ENCODE assay signal across 20 cellular contexts in the genomic region with DNA sequence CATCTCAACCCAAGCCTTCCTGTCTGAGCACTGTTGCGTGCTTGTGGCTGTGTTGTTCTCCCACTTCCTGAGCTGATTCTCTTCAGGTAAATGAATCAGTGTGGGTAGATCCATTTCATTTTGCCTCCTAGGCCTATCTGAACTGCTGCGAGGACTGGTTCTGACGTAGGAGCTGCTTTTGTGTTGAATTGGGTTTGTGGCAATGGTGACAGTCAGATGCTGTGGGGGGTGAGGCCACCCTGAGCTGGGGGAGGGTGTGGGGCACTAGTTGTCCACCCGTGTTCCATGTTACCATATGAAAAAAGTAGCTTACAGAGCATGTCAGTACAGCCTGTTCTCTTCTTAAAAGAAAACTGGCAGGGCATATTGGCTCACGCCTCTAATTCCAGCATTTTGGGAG.
DNase-seq lines count a peak whose midpoint lies in the region; ATAC-seq and TF ChIP-seq lines count a peak whose summit lies in the region.
"Had no signal": no experiment of that assay in that cellular context is flagged by ENCODE, and none has a peak within 500 bp of the region (broad histone marks: within the 10 kb centered on the region; RNA-seq: fewer than 3 reads in every experiment).

No MANE protein-coding gene starts in this region.

- H3K9me3 ChIP-seq in ascending aorta (no peaks in the 10 kb centered on the region), thymus (ENCODE audit: control insufficient read depth) (no peaks in the 10 kb centered on the region)
- H3K9me3 ChIP-seq: BE2C had no signal

- H3K4me3 Mint-ChIP-seq in activated naive CD4-positive, alpha-beta T cell treated with anti-CD3 and anti-CD28 coated beads, Interleukin-2, amount 10 ng/mL, durations not matched to agents 7 days and 5 days: no peak overlapping the region
- no peak overlapping the region for H3K4me3 Mint-ChIP-seq in activated CD8-positive, alpha-beta T cell treated with anti-CD3 and anti-CD28 coated beads for 36 hours
- H3K4me3 Mint-ChIP-seq: CD8-positive, alpha-beta memory T cell; HFFc6 had no signal

- H3K4me1 Mint-ChIP-seq in activated naive CD4-positive, alpha-beta T cell treated with anti-CD3 and anti-CD28 coated beads, Interleukin-2, amount 10 ng/mL, durations not matched to agents 7 days and 5 days: peaks cover 41% of the 10 kb centered on the region
- peaks cover 28% of the 10 kb centered on the region for H3K4me1 Mint-ChIP-seq in activated CD8-positive, alpha-beta T cell treated with anti-CD3 and anti-CD28 coated beads for 36 hours (ENCODE audit: low read depth)

- WGBS in thymus: 88% methylated on average over 5 of the region's 5 CpGs

- no peaks in the 10 kb centered on the region for H3K27me3 ChIP-seq in ascending aorta
- H3K27me3 ChIP-seq in thymus (ENCODE audit: control insufficient read depth, insufficient read depth): no peaks in the 10 kb centered on the region
- H3K27me3 ChIP-seq: BE2C had no signal

- H3K4me3 ChIP-seq in ascending aorta: no peak overlapping the region
- no peak overlapping the region for H3K4me3 ChIP-seq in thymus (ENCODE audit: low read length)

- no peak for TF ChIP-seq CTCF in activated CD8-positive, alpha-beta T cell treated with anti-CD3 and anti-CD28 coated beads for 36 hours (IDR thresholded peaks at IDR 0.05)
- no peak for TF ChIP-seq CTCF in ascending aorta (IDR thresholded peaks at IDR 0.05)

- CTCF ChIA-PET in activated naive CD4-positive, alpha-beta T cell treated with anti-CD3 and anti-CD28 coated beads, Interleukin-2, amount 10 ng/mL, durations not matched to agents 7 days and 5 days (lab: Charles Lee): interaction anchor here (1.0 to 1.9 kb wide), 6 partner anchors 23 to 231 kb away, joined by 3 to 8 read pairs (median 5); no protein-coding TSS in a partner anchor
- CTCF ChIA-PET in activated CD8-positive, alpha-beta T cell treated with anti-CD3 and anti-CD28 coated beads for 36 hours (lab: Charles Lee): interaction anchor here (1.0 to 1.7 kb wide), 6 partner anchors 22 to 232 kb away, joined by 3 to 5 read pairs (median 4); no protein-coding TSS in a partner anchor

- peak; percentile 80 for ATAC-seq in activated CD8-positive, alpha-beta T cell treated with anti-CD3 and anti-CD28 coated beads for 36 hours
- no peak for ATAC-seq in HG03280 (IDR thresholded peaks at IDR 0.05; ENCODE audit: unreplicated experiment)

- H3K36me3 Mint-ChIP-seq in activated naive CD4-positive, alpha-beta T cell treated with anti-CD3 and anti-CD28 coated beads, Interleukin-2, amount 10 ng/mL, durations not matched to agents 7 days and 5 days: peaks cover 23% of the 10 kb centered on the region
- peaks cover 18% of the 10 kb centered on the region for H3K36me3 Mint-ChIP-seq in activated CD8-positive, alpha-beta T cell treated with anti-CD3 and anti-CD28 coated beads for 36 hours (ENCODE audit: low read depth)

- H3K27ac Mint-ChIP-seq in activated naive CD4-positive, alpha-beta T cell treated with anti-CD3 and anti-CD28 coated beads, Interleukin-2, amount 10 ng/mL, durations not matched to agents 7 days and 5 days: peak overlapping the region; percentile 91
- H3K27ac Mint-ChIP-seq in activated CD8-positive, alpha-beta T cell treated with anti-CD3 and anti-CD28 coated beads for 36 hours: peak overlapping the region; percentile 82
- H3K27ac Mint-ChIP-seq: CD8-positive, alpha-beta memory T cell; HFFc6 had no signal

- H3K27me3 Mint-ChIP-seq in activated naive CD4-positive, alpha-beta T cell treated with anti-CD3 and anti-CD28 coated beads, Interleukin-2, amount 10 ng/mL, durations not matched to agents 7 days and 5 days: no peaks in the 10 kb centered on the region
- no peaks in the 10 kb centered on the region for H3K27me3 Mint-ChIP-seq in activated CD8-positive, alpha-beta T cell treated with anti-CD3 and anti-CD28 coated beads for 36 hours

- POLR2A ChIA-PET in activated CD8-positive, alpha-beta T cell treated with anti-CD3 and anti-CD28 coated beads for 36 hours (lab: Charles Lee): interaction anchor here (1.2 kb wide), 1 partner anchor 63 kb away, joined by 3 read pairs; no protein-coding TSS in a partner anchor

- peaks cover 16% of the 10 kb centered on the region for H3K9me3 Mint-ChIP-seq in activated naive CD4-positive, alpha-beta T cell treated with anti-CD3 and anti-CD28 coated beads, Interleukin-2, amount 10 ng/mL, durations not matched to agents 7 days and 5 days
- peaks cover 3% of the 10 kb centered on the region for H3K9me3 Mint-ChIP-seq in activated CD8-positive, alpha-beta T cell treated with anti-CD3 and anti-CD28 coated beads for 36 hours

- peak; percentile 43 for DNase-seq in activated naive CD4-positive, alpha-beta T cell treated with anti-CD3 and anti-CD28 coated beads, Interleukin-2, amount 10 ng/mL, durations not matched to agents 7 days and 5 days
- no peak for DNase-seq in activated naive CD4-positive, alpha-beta T cell treated with anti-CD3 and anti-CD28 coated beads, Interleukin-2, amount 50 U/mL, for 16 hours
- peak; percentile 63 for DNase-seq in activated CD8-positive, alpha-beta T cell treated with anti-CD3 and anti-CD28 coated beads for 36 hours
- DNase-seq in ascending aorta (ENCODE audit: low spot score in 2 of 2) (no peak), medulla oblongata (ENCODE audit: extremely low spot score) (no peak)
- DNase-seq: BE2C; DND-41; GDM1; HFFc6; KG1; NCI-H1092; NCI-H1694; NCI-H2107; NCI-H345; NCI-H526 treated with DMSO at 0.1 percent for 48 hours; NK-92 treated with Interleukin-12 subunit alpha and Interleukin-12 subunit beta, amount 100 ng/mL, for 24 hours; OCI-M1 had no signal

- H3K27ac ChIP-seq in ascending aorta (peak overlapping the region; percentile 76 to 80), thymus (ENCODE audit: low read depth) (peak overlapping the region; percentile 53)

- intact Hi-C loops in activated CD8-positive, alpha-beta T cell treated with anti-CD3 and anti-CD28 coated beads for 36 hours (cut with micrococcal nuclease): no loop called here
- intact Hi-C loops in ascending aorta (cut with DNase I): no loop called here

- H3K36me3 ChIP-seq in ascending aorta: no peaks in the 10 kb centered on the region
- no peaks in the 10 kb centered on the region for H3K36me3 ChIP-seq in thymus (ENCODE audit: control insufficient read depth, insufficient read depth)
- H3K36me3 ChIP-seq: BE2C had no signal

- H3K4me1 ChIP-seq in ascending aorta (peaks cover 4 to 27% of the 10 kb centered on the region in 2 donors), thymus (ENCODE audit: control insufficient read depth, insufficient read depth, low read length) (no peaks in the 10 kb centered on the region)

Comparison
In these comparisons a context has a peak if more than half of its experiments do, and no peak if none do; other contexts are left out.
1. DNase-seq: peak in activated naive CD4-positive, alpha-beta T cell treated with anti-CD3 and anti-CD28 coated beads, Interleukin-2, amount 10 ng/mL, durations not matched to agents 7 days and 5 days (single experiment) and activated CD8-positive, alpha-beta T cell treated with anti-CD3 and anti-CD28 coated beads for 36 hours (single experiment); none in activated naive CD4-positive, alpha-beta T cell treated with anti-CD3 and anti-CD28 coated beads, Interleukin-2, amount 50 U/mL, for 16 hours (single experiment), ascending aorta (0 of 2) and medulla oblongata (single experiment).